Comparison of ENCODE assay signal across 10 cellular contexts in the genomic region with DNA sequence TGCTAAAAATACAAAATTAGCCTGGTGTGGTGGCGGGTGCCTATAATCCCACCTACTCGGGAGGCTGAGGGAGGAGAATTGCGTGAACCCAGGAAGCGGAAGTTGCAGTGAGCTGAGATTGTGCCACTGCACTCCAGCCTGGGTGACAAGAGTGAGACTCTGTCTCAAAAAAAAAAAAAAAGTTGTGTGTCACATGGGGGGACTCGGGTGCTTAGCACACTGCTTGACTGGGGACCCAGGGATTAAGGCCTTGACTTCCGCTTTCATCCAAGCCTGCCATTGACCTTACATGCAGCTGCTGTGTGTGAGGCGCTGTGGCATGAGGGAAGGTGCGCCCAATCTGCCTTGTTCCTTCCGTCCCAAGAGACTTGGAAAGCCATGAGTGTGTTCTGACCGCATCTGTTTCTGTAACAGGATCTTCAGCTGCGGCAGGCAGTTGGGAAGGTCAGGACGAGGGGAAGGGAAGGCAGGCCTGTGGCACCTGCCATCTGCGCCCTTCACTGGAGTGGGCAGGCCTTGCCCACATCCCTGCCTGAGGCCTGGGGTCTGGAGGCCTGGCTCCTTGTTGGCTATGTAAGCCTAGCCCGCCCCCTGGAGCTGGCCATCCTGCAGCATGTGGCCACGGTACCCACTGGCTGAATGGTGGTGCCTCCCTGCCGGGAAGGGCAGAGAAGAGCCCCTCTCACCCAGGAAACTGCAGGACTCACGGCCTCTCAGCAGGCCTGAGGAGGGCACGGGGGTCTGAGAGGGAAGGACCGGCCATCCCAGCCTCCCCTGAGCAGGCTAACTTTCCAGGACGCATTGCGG. TPM values are rescaled to one million over a fixed set of nuclear protein-coding genes. Genes with fewer than 3 reads are reported as not detected.
DNase-seq lines count a peak whose midpoint lies in the region; ATAC-seq and TF ChIP-seq lines count a peak whose summit lies in the region.
"Had no signal": no experiment of that assay in that cellular context is flagged by ENCODE, and none has a peak within 500 bp of the region (broad histone marks: within the 10 kb centered on the region; RNA-seq: fewer than 3 reads in every experiment).

No MANE protein-coding gene starts in this region.

- no peaks in the 10 kb centered on the region for H3K9me3 ChIP-seq in CD8-positive, alpha-beta T cell (ENCODE audit: low read length)
- no peaks in the 10 kb centered on the region for H3K9me3 ChIP-seq in KOPT-K1 (ENCODE audit: insufficient read depth, low read length, poor library complexity, severe bottlenecking)

- H3K27ac Mint-ChIP-seq in CD8-positive, alpha-beta T cell, result peak overlapping the region; percentile 18
- H3K27ac Mint-ChIP-seq: nephron had no signal

- no peak for DNase-seq in CD8-positive, alpha-beta T cell
- DNase-seq in NCI-H82 treated with DMSO at 0.1 percent for 48 hours (lab: John Stamatoyannopoulos, UW; ENCODE audit: unreplicated experiment) (peak; percentile 39), myocyte (ENCODE audit: low read depth) (peak; percentile 100)
- DNase-seq in activated CD8-positive, alpha-beta memory T cell treated with anti-CD3 and anti-CD28 coated beads for 24 hours, result no peak
- DNase-seq: PC-3 had no signal

- POLR2A ChIA-PET in CD8-positive, alpha-beta T cell (lab: Charles Lee), result no interaction called here

- CTCF ChIA-PET in CD8-positive, alpha-beta T cell (lab: Charles Lee), result interaction anchor here (0.8 to 1.9 kb wide), 2 partner anchors 9 to 10 kb away, joined by 4 to 8 read pairs; no protein-coding TSS in a partner anchor

- TF ChIP-seq CTCF in CD8-positive, alpha-beta T cell (IDR thresholded peaks at IDR 0.05), result no peak

- H3K4me1 Mint-ChIP-seq in CD8-positive, alpha-beta T cell (ENCODE audit: low read depth), result peaks cover 64% of the 10 kb centered on the region

- no peaks in the 10 kb centered on the region for H3K27me3 ChIP-seq in CD8-positive, alpha-beta T cell (ENCODE audit: insufficient read depth, low read length)

- no peaks in the 10 kb centered on the region for H3K36me3 ChIP-seq in CD8-positive, alpha-beta T cell (ENCODE audit: insufficient read depth, low read length)
- peaks cover 8% of the 10 kb centered on the region; the same call in 1 of the 2 replicates for H3K36me3 ChIP-seq in KOPT-K1 (ENCODE audit: insufficient read depth, low read length)

- no peak overlapping the region for H3K4me3 ChIP-seq in CD8-positive, alpha-beta T cell (ENCODE audit: low read depth, low read length)

- H3K9me3 Mint-ChIP-seq in CD8-positive, alpha-beta T cell, result no peaks in the 10 kb centered on the region
- H3K9me3 Mint-ChIP-seq: nephron had no signal

- H3K4me3 Mint-ChIP-seq in CD8-positive, alpha-beta T cell, result peak overlapping the region; percentile 32
- H3K4me3 Mint-ChIP-seq: nephron had no signal

- intact Hi-C loops in CD8-positive, alpha-beta T cell (cut with DNase I, micrococcal nuclease), result no loop called here

- no peak overlapping the region for H3K27ac ChIP-seq in CD8-positive, alpha-beta T cell (ENCODE audit: low read depth, low read length)
- peak overlapping the region; percentile 86 for H3K27ac ChIP-seq in KOPT-K1 (ENCODE audit: low read depth, low read length, poor library complexity, severe bottlenecking)

- no peak for ATAC-seq in CD8-positive, alpha-beta T cell
- ATAC-seq in HG02852 (IDR thresholded peaks at IDR 0.05; ENCODE audit: unreplicated experiment) (no peak), GM21390 (IDR thresholded peaks at IDR 0.05; ENCODE audit: unreplicated experiment) (no peak), HG03342 (IDR thresholded peaks at IDR 0.05; ENCODE audit: unreplicated experiment) (no peak)
- ATAC-seq: PC-3 had no signal

- no peaks in the 10 kb centered on the region for H3K27me3 Mint-ChIP-seq in CD8-positive, alpha-beta T cell (ENCODE audit: low read depth)

- H3K4me1 ChIP-seq in CD8-positive, alpha-beta T cell (ENCODE audit: insufficient read depth, low read length), result peaks cover 43% of the 10 kb centered on the region

- no peaks in the 10 kb centered on the region for H3K36me3 Mint-ChIP-seq in CD8-positive, alpha-beta T cell

RNA-seq across cellular contexts. Expression of a gene that starts 23.0 kb away (rescaled TPM):
- 10 to 100 TPM; 19.3 to 19.9 TPM for total RNA-seq in CD8-positive, alpha-beta T cell
- 73.3 and 80.2 TPM in 2 replicates for total RNA-seq in myocyte
- polyA plus RNA-seq in myocyte (2012), result 31.6 TPM

RNA-seq across cellular contexts. Expression of a gene that starts 37.0 kb away (rescaled TPM):
- 1 to 10 TPM; 7.2 to 7.7 TPM for total RNA-seq in CD8-positive, alpha-beta T cell
- 15.2 and 25.7 TPM in 2 replicates for total RNA-seq in myocyte
- 19.8 TPM for polyA plus RNA-seq in myocyte (2012)

RNA-seq across cellular contexts. Expression of a gene that starts 39.7 kb away (rescaled TPM):
- total RNA-seq in CD8-positive, alpha-beta T cell, result 1 to 10 TPM; 2.6 to 3.4 TPM
- not detected in 2 replicates for total RNA-seq in myocyte
- polyA plus RNA-seq in myocyte (2012), result 0.19 TPM

RNA-seq across cellular contexts. Expression of a gene that starts 44.8 kb away (rescaled TPM):
- total RNA-seq in CD8-positive, alpha-beta T cell, result under 1 TPM; 0.81 to 0.87 TPM
- total RNA-seq in myocyte, result 0.10 and 0.13 TPM in 2 replicates
- polyA plus RNA-seq in myocyte (2012), result 0.13 TPM

Comparison
In these comparisons a context has a peak if more than half of its experiments do, and no peak if none do; other contexts are left out.
1. DNase-seq: peak in NCI-H82 treated with DMSO at 0.1 percent for 48 hours (single experiment) and myocyte (single experiment); none in CD8-positive, alpha-beta T cell (0 of 7) and activated CD8-positive, alpha-beta memory T cell treated with anti-CD3 and anti-CD28 coated beads for 24 hours (single experiment).